30 cellular contexts compared by ENCODE assay signal in the genomic region with DNA sequence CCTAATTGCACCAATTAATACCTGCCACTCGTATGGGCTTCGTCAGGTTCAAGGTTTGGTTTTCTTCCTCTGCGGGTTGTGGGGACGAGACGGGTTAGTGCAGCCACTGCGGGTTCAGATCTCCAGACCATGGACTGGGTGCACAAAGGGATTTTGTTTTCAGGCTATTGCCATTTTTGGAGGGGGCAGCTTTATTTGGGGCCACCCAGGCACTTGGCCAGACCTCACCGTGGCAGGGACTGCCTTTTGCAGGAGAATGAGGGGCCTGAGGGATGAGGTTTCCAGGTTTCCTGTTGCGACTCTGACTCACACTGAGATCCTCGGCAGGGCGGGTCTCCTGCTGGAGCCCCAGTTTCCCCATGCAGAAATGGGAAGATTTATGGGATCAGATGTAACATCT.
A peak's percentile ranks its signal among the peaks of the same experiment; 100 is the strongest.
DNase-seq lines count a peak whose midpoint lies in the region; ATAC-seq, FAIRE-seq and TF ChIP-seq lines count a peak whose summit lies in the region.
"Had no signal": no experiment of that assay in that cellular context is flagged by ENCODE, and none has a peak within 500 bp of the region (broad histone marks: within the 10 kb centered on the region; RNA-seq: fewer than 3 reads in every experiment).

No MANE protein-coding gene starts in this region.

- H3K4me3 Mint-ChIP-seq in T-helper 2 cell treated with Interferon-gamma antibody and Interleukin-4, amounts not matched to agents 5 μg/mL and 100 μg/mL, for 36 hours, result no peak overlapping the region
- H3K4me3 Mint-ChIP-seq: activated CD4-positive, alpha-beta memory T cell treated with anti-CD3 and anti-CD28 coated beads, Interleukin-2, amount 10 ng/mL, durations not matched to agents 7 days and 5 days; brain; nephron; stimulated activated memory B cell treated with anti-CD40 and anti-IgM and Interleukin-4, amounts not matched to agents 10 μg/mL and 1 μg/mL and 100 μg/mL, for 72 hours had no signal

- H3K4me3 ChIP-seq in RWPE2 (ENCODE audit: severe bottlenecking), result no peak overlapping the region
- H3K4me3 ChIP-seq: mucosa of descending colon, ovary, right atrium auricular region, spleen, upper lobe of right lung had no signal

- H3K4me1 ChIP-seq in RWPE2 (ENCODE audit: insufficient read depth, poor library complexity, severe bottlenecking) (no peaks in the 10 kb centered on the region), foreskin keratinocyte (no peaks in the 10 kb centered on the region)
- H3K4me1 ChIP-seq: right atrium auricular region, spleen, upper lobe of right lung had no signal

- H3K9me3 ChIP-seq in RWPE2 (ENCODE audit: severe bottlenecking), result no peaks in the 10 kb centered on the region
- H3K9me3 ChIP-seq: mucosa of descending colon, ovary, right atrium auricular region, spleen, upper lobe of right lung had no signal

- H3K4me1 Mint-ChIP-seq in T-helper 2 cell treated with Interferon-gamma antibody and Interleukin-4, amounts not matched to agents 5 μg/mL and 100 μg/mL, for 36 hours (ENCODE audit: low read depth), result no peaks in the 10 kb centered on the region
- H3K4me1 Mint-ChIP-seq: activated CD4-positive, alpha-beta memory T cell treated with anti-CD3 and anti-CD28 coated beads, Interleukin-2, amount 10 ng/mL, durations not matched to agents 7 days and 5 days; stimulated activated memory B cell treated with anti-CD40 and anti-IgM and Interleukin-4, amounts not matched to agents 10 μg/mL and 1 μg/mL and 100 μg/mL, for 72 hours had no signal

- no peak for FAIRE-seq in H54 (lab: Jason Lieb, UNC)
- FAIRE-seq: GM12892 had no signal

- peak; percentile 46 for DNase-seq in AG08395 (ENCODE audit: low spot score)
- peak; percentile 26 for DNase-seq in H54 (ENCODE audit: insufficient read length, low spot score)
- DNase-seq in RWPE2 (ENCODE audit: low spot score), result no peak
- peak in 1 of 2 donors; percentile 18 for DNase-seq in foreskin keratinocyte
- no peak for DNase-seq in T-helper 2 cell treated with Interferon-gamma antibody and Interleukin-4, amounts not matched to agents 5 μg/mL and 100 μg/mL, for 36 hours (ENCODE audit: low spot score)
- no peak for DNase-seq in NCI-H1436 (lab: John Stamatoyannopoulos, UW)
- DNase-seq in putamen (ENCODE audit: low spot score), result no peak
- DNase-seq in NCI-H2227 treated with DMSO at 0.1 percent for 48 hours (lab: John Stamatoyannopoulos, UW), result no peak
- DNase-seq: activated CD4-positive, alpha-beta memory T cell treated with anti-CD3 and anti-CD28 coated beads, Interleukin-2, amount 10 ng/mL, durations not matched to agents 7 days and 5 days; activated effector memory CD4-positive, alpha-beta T cell treated with anti-CD3 and anti-CD28 coated beads, Interleukin-2, amount 50 U/mL, for 16 hours; C1 segment of cervical spinal cord; DMS79 treated with DMSO at 0.1 percent for 48 hours; effector CD4-positive, alpha-beta T cell; hippocampal formation; mucosa of descending colon; NCI-H1092 treated with DMSO at 0.1 percent for 48 hours; NCI-H2081 treated with DMSO at 0.1 percent for 48 hours; NCI-H446 treated with DMSO at 0.1 percent for 48 hours; ovary; Right ventricle myocardium superior; spleen; stimulated activated CD4-positive, alpha-beta T cell treated with anti-CD3 and anti-CD28 coated beads, Interleukin-2, amount 100 ng/mL, for 48 hours; SW 1271; upper lobe of right lung had no signal

- no peaks in the 10 kb centered on the region for H3K36me3 Mint-ChIP-seq in T-helper 2 cell treated with Interferon-gamma antibody and Interleukin-4, amounts not matched to agents 5 μg/mL and 100 μg/mL, for 36 hours (ENCODE audit: low read depth)
- H3K36me3 Mint-ChIP-seq: brain had no signal

- H3K27ac ChIP-seq in RWPE2 (ENCODE audit: poor library complexity, severe bottlenecking) (no peak overlapping the region), foreskin keratinocyte (no peak overlapping the region)
- H3K27ac ChIP-seq: ovary, right atrium auricular region, spleen, upper lobe of right lung had no signal

- no peak overlapping the region for H3K27ac Mint-ChIP-seq in T-helper 2 cell treated with Interferon-gamma antibody and Interleukin-4, amounts not matched to agents 5 μg/mL and 100 μg/mL, for 36 hours
- H3K27ac Mint-ChIP-seq: activated CD4-positive, alpha-beta memory T cell treated with anti-CD3 and anti-CD28 coated beads, Interleukin-2, amount 10 ng/mL, durations not matched to agents 7 days and 5 days; nephron; stimulated activated memory B cell treated with anti-CD40 and anti-IgM and Interleukin-4, amounts not matched to agents 10 μg/mL and 1 μg/mL and 100 μg/mL, for 72 hours had no signal

- H3K27me3 ChIP-seq in RWPE2 (ENCODE audit: insufficient read depth, poor library complexity, severe bottlenecking) (peaks cover 4% of the 10 kb centered on the region), foreskin keratinocyte (peaks cover 8% of the 10 kb centered on the region)
- H3K27me3 ChIP-seq: ovary, right atrium auricular region, spleen, upper lobe of right lung had no signal

- peak; percentile 41; the same call in 1 of the 3 replicates for ATAC-seq in RWPE2 (ENCODE audit: low read depth)
- peak; percentile 25 for ATAC-seq in foreskin keratinocyte
- ATAC-seq: activated CD4-positive, CD25-positive, alpha-beta regulatory T cell treated with anti-CD3 and anti-CD28 coated beads, Interleukin-2, amount 50 U/mL, for 24 hours; mucosa of descending colon; stimulated activated memory B cell treated with anti-CD40 and anti-IgM and Interleukin-4, amounts not matched to agents 10 μg/mL and 1 μg/mL and 100 μg/mL, for 72 hours; upper lobe of right lung had no signal

- H3K27me3 Mint-ChIP-seq in T-helper 2 cell treated with Interferon-gamma antibody and Interleukin-4, amounts not matched to agents 5 μg/mL and 100 μg/mL, for 36 hours (ENCODE audit: low read depth), result no peaks in the 10 kb centered on the region
- H3K27me3 Mint-ChIP-seq: activated CD4-positive, alpha-beta memory T cell treated with anti-CD3 and anti-CD28 coated beads, Interleukin-2, amount 10 ng/mL, durations not matched to agents 7 days and 5 days; stimulated activated memory B cell treated with anti-CD40 and anti-IgM and Interleukin-4, amounts not matched to agents 10 μg/mL and 1 μg/mL and 100 μg/mL, for 72 hours had no signal

- H3K36me3 ChIP-seq in RWPE2 (ENCODE audit: low read depth), result no peaks in the 10 kb centered on the region
- H3K36me3 ChIP-seq: ovary, right atrium auricular region, upper lobe of right lung had no signal

- H3K9me3 Mint-ChIP-seq in T-helper 2 cell treated with Interferon-gamma antibody and Interleukin-4, amounts not matched to agents 5 μg/mL and 100 μg/mL, for 36 hours, result no peaks in the 10 kb centered on the region
- H3K9me3 Mint-ChIP-seq: activated CD4-positive, alpha-beta memory T cell treated with anti-CD3 and anti-CD28 coated beads, Interleukin-2, amount 10 ng/mL, durations not matched to agents 7 days and 5 days; nephron; stimulated activated memory B cell treated with anti-CD40 and anti-IgM and Interleukin-4, amounts not matched to agents 10 μg/mL and 1 μg/mL and 100 μg/mL, for 72 hours had no signal

- TF ChIP-seq POLR2A in H54 (IDR thresholded peaks at IDR 0.05; ENCODE audit: low read depth, low read length), result no peak

- TF ChIP-seq CTCF in RWPE2 (IDR thresholded peaks at IDR 0.05; ENCODE audit: poor library complexity, severe bottlenecking), result no peak
- no peak for TF ChIP-seq CTCF in foreskin keratinocyte (conservative IDR thresholded peaks at IDR 0.05)

Comparison
In these comparisons a context has a peak if more than half of its experiments do, and no peak if none do; other contexts are left out.
1. DNase-seq: peak in AG08395 (single experiment) and H54 (single experiment); none in RWPE2 (single experiment), T-helper 2 cell treated with Interferon-gamma antibody and Interleukin-4, amounts not matched to agents 5 μg/mL and 100 μg/mL, for 36 hours (single experiment), NCI-H1436 (single experiment), putamen (single experiment) and NCI-H2227 treated with DMSO at 0.1 percent for 48 hours (single experiment).